In the genomic region with DNA sequence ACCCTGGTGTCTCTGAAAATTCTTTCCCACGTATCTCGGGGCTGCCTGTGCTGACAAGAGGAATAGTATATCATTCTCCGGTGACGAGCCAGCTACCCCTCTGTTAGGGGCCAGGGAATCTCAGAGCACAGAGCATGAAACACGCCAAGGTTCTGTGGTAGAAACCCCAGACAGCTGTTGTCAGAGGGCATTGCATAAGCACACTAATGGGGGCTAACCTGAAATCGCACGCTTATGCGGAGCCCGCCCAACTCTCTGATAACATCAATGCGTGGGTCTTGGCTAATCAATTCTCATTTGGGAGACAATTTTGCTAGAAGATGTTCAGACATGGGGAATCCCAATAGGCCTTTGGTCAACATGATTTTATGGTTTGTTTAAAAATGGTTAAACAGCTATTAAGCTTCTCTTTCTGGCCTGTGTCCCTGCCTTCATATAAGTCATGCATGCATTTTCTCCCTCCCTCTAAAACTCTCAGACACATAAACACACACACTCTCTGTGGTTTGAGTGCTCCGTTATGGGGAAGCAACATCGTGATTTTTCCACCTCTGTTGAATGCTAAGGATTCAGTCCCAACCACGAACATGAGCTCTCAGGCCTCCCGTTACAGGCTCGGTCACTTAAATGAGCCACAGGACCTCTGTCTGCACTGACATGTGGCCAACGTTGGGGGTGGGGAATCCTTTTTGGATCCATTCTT, we compare ENCODE assay signal across 16 cellular contexts.
A peak's percentile ranks its signal among the peaks of the same experiment; 100 is the strongest.
DNase-seq lines count a peak whose midpoint lies in the region; ATAC-seq and TF ChIP-seq lines count a peak whose summit lies in the region.
"Had no signal": no experiment of that assay in that cellular context is flagged by ENCODE, and none has a peak within 500 bp of the region (broad histone marks: within the 10 kb centered on the region; RNA-seq: fewer than 3 reads in every experiment).

No MANE protein-coding gene starts in this region.

- no peak for ATAC-seq in IMR-90 (ENCODE audit: low read depth)

- H2AFZ ChIP-seq in IMR-90 (replicated peaks; ENCODE audit: low read length, poor library complexity), result no peak overlapping the region

- TF ChIP-seq CTCF in IMR-90 (conservative IDR thresholded peaks at IDR 0.05; ENCODE audit: low read depth, low read length) (no peak), foreskin fibroblast (IDR thresholded peaks at IDR 0.05; ENCODE audit: low read depth, low read length) (no peak)

- H3K27me3 ChIP-seq in IMR-90 (ENCODE audit: control insufficient read depth, insufficient read depth, low read length), result peaks cover 23% of the 10 kb centered on the region
- no peaks in the 10 kb centered on the region for H3K27me3 ChIP-seq in muscle layer of colon (ENCODE audit: control insufficient read depth in 1 of 2, insufficient read depth in 2 of 2, low read length in 2 of 2)

- no peak overlapping the region; the same call in 1 of the 2 replicates for H3K4me2 ChIP-seq in IMR-90 (ENCODE audit: low read depth, low read length)

- dilution Hi-C loops in IMR-90 (cut with HindIII; ENCODE audit: low sequenced_read_pairs, unreplicated experiment), result no loop called here

- H2BK15ac ChIP-seq in IMR-90 (ENCODE audit: low read depth, low read length), result no peak overlapping the region

- H4K91ac ChIP-seq in IMR-90 (ENCODE audit: insufficient read depth, low read depth, low read length), result no peak overlapping the region

- no peak overlapping the region for H3K4ac ChIP-seq in IMR-90 (ENCODE audit: low read depth, low read length)

- H3K4me3 ChIP-seq in IMR-90 (ENCODE audit: insufficient read depth, low read depth, low read length) (no peak overlapping the region), muscle layer of colon (ENCODE audit: low read depth in 1 of 2, low read length in 2 of 2) (no peak overlapping the region), skeletal muscle cell (ENCODE audit: low read depth, low read length) (no peak overlapping the region), foreskin fibroblast (ENCODE audit: low read depth in 1 of 2, low read length in 2 of 2) (no peak overlapping the region)

- H3K14ac ChIP-seq in IMR-90 (replicated peaks; ENCODE audit: low read depth, low read length), result no peak overlapping the region

- DNase-seq in IMR-90 (peak; percentile 17), fibroblast of peridontal ligament (ENCODE audit: extremely low read depth) (peak; percentile 51), skeletal muscle cell (ENCODE audit: low read depth) (peak; percentile 86), medulla oblongata (ENCODE audit: extremely low spot score) (no peak), foreskin fibroblast (no peak)
- no peak for DNase-seq in activated naive CD4-positive, alpha-beta T cell (lab: John Stamatoyannopoulos, UW)
- DNase-seq: CD4-positive, alpha-beta memory T cell; DMS79 treated with DMSO at 0.1 percent for 48 hours; HFFc6; KBM-7; NCI-H1092; NCI-H1694 treated with DMSO at 0.1 percent for 48 hours; NCI-H774; SHP77 had no signal

- no peak overlapping the region for H3K18ac ChIP-seq in IMR-90 (ENCODE audit: low read depth, low read length)

- H3K4me1 ChIP-seq in IMR-90 (ENCODE audit: control insufficient read depth, insufficient read depth, low read length), result peaks cover 4% of the 10 kb centered on the region; the same call in 1 of the 2 replicates
- peaks cover 32% of the 10 kb centered on the region for H3K4me1 ChIP-seq in muscle layer of colon (ENCODE audit: insufficient read depth, low read length)

- no peak overlapping the region for H2BK5ac ChIP-seq in IMR-90 (ENCODE audit: low read depth, low read length, poor library complexity, severe bottlenecking)

- TF ChIP-seq RAD21 in IMR-90 (IDR thresholded peaks at IDR 0.05; ENCODE audit: low read length), result no peak

- H3K9me3 ChIP-seq in IMR-90 (ENCODE audit: control insufficient read depth, insufficient read depth, low read length) (peaks cover 3% of the 10 kb centered on the region), muscle layer of colon (ENCODE audit: low read length) (no peaks in the 10 kb centered on the region)

- 24% methylated on average over 5 of the region's 16 CpGs; no CpG with 5 or more reads in 1 of the 2 experiments for WGBS in IMR-90 (ENCODE audit: extremely low coverage in 2 of 2, insufficient read length in 1 of 2), 2 experiments

- H4K20me1 ChIP-seq in IMR-90 (ENCODE audit: insufficient read depth, low read length), result no peaks in the 10 kb centered on the region

- no peak overlapping the region; the same call in 1 of the 2 replicates for H4K5ac ChIP-seq in IMR-90 (ENCODE audit: low read depth, low read length)

- POLR2A ChIA-PET in IMR-90 (lab: Charles Lee; ENCODE audit: unreplicated experiment), result no interaction called here

- intact Hi-C loops in IMR-90 (cut with micrococcal nuclease), result no loop called here

- no peak overlapping the region for H3K56ac ChIP-seq in IMR-90 (ENCODE audit: extremely low read depth, insufficient read depth, low read length)

- H2AK5ac ChIP-seq in IMR-90 (ENCODE audit: low read depth, low read length), result no peak overlapping the region

- H4K8ac ChIP-seq in IMR-90 (ENCODE audit: low read depth in 2 of 2, low read length in 2 of 2), result no peak overlapping the region

- CTCF ChIA-PET in IMR-90 (lab: Yijun Ruan, JAX), result no interaction called here

- no peak overlapping the region for H3K9ac ChIP-seq in IMR-90 (ENCODE audit: low read depth, low read length)
- no peak overlapping the region for H3K9ac ChIP-seq in muscle layer of colon (ENCODE audit: low read length)

- no peaks in the 10 kb centered on the region for H3K79me1 ChIP-seq in IMR-90 (ENCODE audit: low read depth in 1 of 2, low read length in 2 of 2)

- no peaks in the 10 kb centered on the region; the same call in 1 of the 2 replicates for H3K9me1 ChIP-seq in IMR-90 (ENCODE audit: insufficient read depth, low read length)

- H2AK9ac ChIP-seq in IMR-90 (replicated peaks; ENCODE audit: low read depth, low read length, poor library complexity), result no peak overlapping the region

- H2BK20ac ChIP-seq in IMR-90 (ENCODE audit: low read depth, low read length), result no peak overlapping the region

- in situ Hi-C loops in IMR-90 (cut with MboI; ENCODE audit: low sequenced_read_pairs), result loop anchor here (25.0 kb wide), 1 partner anchor 1646 kb away; no protein-coding TSS in a partner anchor

- no peak overlapping the region for H3K23ac ChIP-seq in IMR-90 (ENCODE audit: low read depth, low read length)

- H3K36me3 ChIP-seq in IMR-90 (ENCODE audit: control insufficient read depth, insufficient read depth, low read length) (no peaks in the 10 kb centered on the region), muscle layer of colon (ENCODE audit: insufficient read depth, low read length) (no peaks in the 10 kb centered on the region)

- BruUV-seq in IMR-90 (replicated peaks; lab: Mats Ljungman, UMichigan), result no TSS peak

- no peak for TF ChIP-seq POLR2A in IMR-90 (IDR thresholded peaks at IDR 0.05; ENCODE audit: low read depth, low read length)

- H2BK120ac ChIP-seq in IMR-90 (ENCODE audit: low read depth, low read length), result no peak overlapping the region

- H3K27ac ChIP-seq in IMR-90 (ENCODE audit: insufficient read depth, low read length) (peak overlapping the region; percentile 6; the same call in 1 of the 2 replicates), muscle layer of colon (ENCODE audit: low read depth, low read length) (peak overlapping the region; percentile 73)
- H3K27ac ChIP-seq: HL-60 had no signal

TF ChIP-seq in IMR-90, 13 proteins besides CTCF, POLR2A, EP300 and RAD21:
- no peak for TF ChIP-seq CHD1 (IDR thresholded peaks at IDR 0.05; ENCODE audit: low read depth, low read length)
- TF ChIP-seq RFX5 (IDR thresholded peaks at IDR 0.05; ENCODE audit: low read depth, low read length), result no peak
- TF ChIP-seq BHLHE40 (IDR thresholded peaks at IDR 0.05; ENCODE audit: low read depth, low read length), result no peak
- TF ChIP-seq, protein P1, sequence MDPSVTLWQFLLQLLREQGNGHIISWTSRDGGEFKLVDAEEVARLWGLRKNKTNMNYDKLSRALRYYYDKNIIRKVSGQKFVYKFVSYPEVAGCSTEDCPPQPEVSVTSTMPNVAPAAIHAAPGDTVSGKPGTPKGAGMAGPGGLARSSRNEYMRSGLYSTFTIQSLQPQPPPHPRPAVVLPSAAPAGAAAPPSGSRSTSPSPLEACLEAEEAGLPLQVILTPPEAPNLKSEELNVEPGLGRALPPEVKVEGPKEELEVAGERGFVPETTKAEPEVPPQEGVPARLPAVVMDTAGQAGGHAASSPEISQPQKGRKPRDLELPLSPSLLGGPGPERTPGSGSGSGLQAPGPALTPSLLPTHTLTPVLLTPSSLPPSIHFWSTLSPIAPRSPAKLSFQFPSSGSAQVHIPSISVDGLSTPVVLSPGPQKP (IDR thresholded peaks at IDR 0.05; ENCODE audit: borderline replicate concordance, low read depth, low read length), result no peak
- no peak for TF ChIP-seq MXI1 (IDR thresholded peaks at IDR 0.05; ENCODE audit: borderline replicate concordance, low read depth, low read length)
- TF ChIP-seq, protein P2, sequence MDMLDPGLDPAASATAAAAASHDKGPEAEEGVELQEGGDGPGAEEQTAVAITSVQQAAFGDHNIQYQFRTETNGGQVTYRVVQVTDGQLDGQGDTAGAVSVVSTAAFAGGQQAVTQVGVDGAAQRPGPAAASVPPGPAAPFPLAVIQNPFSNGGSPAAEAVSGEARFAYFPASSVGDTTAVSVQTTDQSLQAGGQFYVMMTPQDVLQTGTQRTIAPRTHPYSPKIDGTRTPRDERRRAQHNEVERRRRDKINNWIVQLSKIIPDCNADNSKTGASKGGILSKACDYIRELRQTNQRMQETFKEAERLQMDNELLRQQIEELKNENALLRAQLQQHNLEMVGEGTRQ (IDR thresholded peaks at IDR 0.05; ENCODE audit: low read depth, low read length), result no peak
- no peak for TF ChIP-seq SMC3 (IDR thresholded peaks at IDR 0.05; ENCODE audit: low read depth, low read length)
- TF ChIP-seq NFE2L2 (IDR thresholded peaks at IDR 0.05; ENCODE audit: low read depth, low read length), result no peak
- no peak for TF ChIP-seq FOS (IDR thresholded peaks at IDR 0.05; ENCODE audit: low read depth, low read length)

Comparison
In these comparisons a context has a peak if more than half of its experiments do, and no peak if none do; other contexts are left out.
1. DNase-seq: peak in IMR-90 (single experiment), fibroblast of peridontal ligament (single experiment) and skeletal muscle cell (single experiment); none in medulla oblongata (single experiment), activated naive CD4-positive, alpha-beta T cell (0 of 4) and foreskin fibroblast (0 of 2).